ENCODE assay signal across 16 cellular contexts in the genomic region with DNA sequence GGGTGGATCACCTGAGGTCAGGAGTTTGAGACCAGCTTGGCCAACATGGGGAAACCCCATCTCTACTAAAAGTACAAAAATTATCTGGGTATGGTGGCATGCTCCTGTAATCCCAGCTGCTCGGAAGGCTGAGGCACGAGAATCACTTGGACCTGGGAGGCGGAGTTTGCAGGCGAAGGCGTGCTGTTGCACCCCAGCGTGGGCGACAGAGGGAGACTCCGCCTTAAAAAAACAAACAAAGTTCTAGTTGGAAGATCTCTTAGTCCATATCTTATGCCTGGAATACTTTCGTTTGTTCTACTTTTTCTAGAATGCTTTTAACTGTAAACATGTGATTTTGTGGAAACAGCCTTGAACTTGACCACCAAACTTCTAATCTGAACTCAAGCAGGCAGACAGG.
"Had no signal": no experiment of that assay in that cellular context is flagged by ENCODE, and none has a peak within 500 bp of the region (broad histone marks: within the 10 kb centered on the region; RNA-seq: fewer than 3 reads in every experiment).

No MANE protein-coding gene starts in this region.

- H3K36me3 ChIP-seq: left lung, pancreas, stomach, suprapubic skin, WERI-Rb-1 had no signal

- DNase-seq: activated T-cell treated with anti-CD3 and anti-CD28 coated beads, Interleukin-2, amount 50 U/mL, for 1 hour; aorta; heart right ventricle; left lung; mammary epithelial cell; pancreas; stimulated activated CD4-positive, alpha-beta T cell treated with anti-CD3 and anti-CD28 coated beads, Interleukin-12 subunit alpha, Interleukin-12 subunit beta, amount 100 ng/mL, for 4 hours; stomach had no signal

- H3K4me1 ChIP-seq: heart right ventricle, left lung, pancreas, tibial nerve had no signal

- H3K27me3 ChIP-seq: heart right ventricle, left lung, pancreas, stomach, suprapubic skin, tibial nerve had no signal

- H3K4me1 Mint-ChIP-seq: brain had no signal

- H3K9me3 Mint-ChIP-seq: activated naive CD4-positive, alpha-beta T cell treated with anti-CD3 and anti-CD28 coated beads, Interleukin-2, amount 50 U/mL, for 72 hours; brain; natural killer cell treated with Interleukin-12 subunit alpha and Interleukin-12 subunit beta and Interleukin-15 and Interleukin-18, amount 100 ng/mL, for 72 hours had no signal

- H3K4me3 Mint-ChIP-seq: brain; natural killer cell treated with Interleukin-12 subunit alpha and Interleukin-12 subunit beta and Interleukin-15 and Interleukin-18, amount 100 ng/mL, for 72 hours had no signal

- ATAC-seq: activated naive CD4-positive, alpha-beta T cell treated with anti-CD3 and anti-CD28 coated beads, Interleukin-2, amount 50 U/mL, for 72 hours; heart right ventricle; left lung; natural killer cell treated with Interleukin-12 subunit alpha and Interleukin-12 subunit beta and Interleukin-15 and Interleukin-18, amount 100 ng/mL, for 72 hours; pancreas; right cardiac atrium had no signal

- H3K27ac ChIP-seq: coronary artery, heart right ventricle, left lung, pancreas, stomach, suprapubic skin, tibial nerve, WERI-Rb-1 had no signal

- H3K9me3 ChIP-seq: heart right ventricle, left lung, pancreas, stomach, suprapubic skin, tibial nerve had no signal

- H3K27me3 Mint-ChIP-seq: brain; natural killer cell treated with Interleukin-12 subunit alpha and Interleukin-12 subunit beta and Interleukin-15 and Interleukin-18, amount 100 ng/mL, for 72 hours had no signal

- H3K4me3 ChIP-seq: coronary artery, heart right ventricle, left lung, pancreas, stomach, suprapubic skin, tibial nerve had no signal

- H3K27ac Mint-ChIP-seq: natural killer cell treated with Interleukin-12 subunit alpha and Interleukin-12 subunit beta and Interleukin-15 and Interleukin-18, amount 100 ng/mL, for 72 hours had no signal
